Comparison of ENCODE assay signal across 8 cellular contexts in genomic region chr19:14434543-14435319, GRCh38. TPM values are rescaled to one million over a fixed set of nuclear protein-coding genes. Genes with fewer than 3 reads are reported as not detected.
DNase-seq lines count a peak whose midpoint lies in the region; ATAC-seq and TF ChIP-seq lines count a peak whose summit lies in the region.

No MANE protein-coding gene starts in this region.

- WGBS in GM23248 (ENCODE audit: low coverage in 1 of 2, low lambda C conversion rate in 2 of 2, missing lambda C conversion rate in 2 of 2), 2 experiments: 28 to 29% methylated on average over 16 to 23 of the region's 23 CpGs

- no peak for TF ChIP-seq CTCF in brain microvascular endothelial cell (IDR thresholded peaks at IDR 0.05; ENCODE audit: low read depth, low read length, missing control alignments)

- H3F3A ChIP-seq in GM23248 (ENCODE audit: insufficient read depth): peaks cover 16% of the 10 kb centered on the region

- H3K4me3 Mint-ChIP-seq in stimulated activated memory B cell treated with anti-CD40 and anti-IgM and Interleukin-4, amounts not matched to agents 10 μg/mL and 1 μg/mL and 100 μg/mL, for 72 hours: peak overlapping the region; percentile 82

- no peaks in the 10 kb centered on the region for H4K20me1 ChIP-seq in GM23248 (ENCODE audit: insufficient read depth)

- H3K36me3 ChIP-seq in GM23248 (ENCODE audit: low read depth) (no peaks in the 10 kb centered on the region), brain microvascular endothelial cell (replicated peaks) (peaks cover 2% of the 10 kb centered on the region)

- H3K9me3 ChIP-seq in GM23248 (ENCODE audit: low read depth): no peaks in the 10 kb centered on the region

- H3K79me2 ChIP-seq in GM23248 (ENCODE audit: insufficient read depth): peaks cover 62% of the 10 kb centered on the region

- in situ Hi-C loops in GM23248 (cut with MboI): no loop called here
- in situ Hi-C loops in brain microvascular endothelial cell (cut with HindIII; ENCODE audit: low pct_ligation_motif_present, low sequenced_read_pairs): no loop called here

- no peaks in the 10 kb centered on the region for H3K27me3 ChIP-seq in GM23248 (replicated peaks; ENCODE audit: insufficient read depth)
- H3K27me3 ChIP-seq in brain microvascular endothelial cell (replicated peaks): no peaks in the 10 kb centered on the region

- no peaks in the 10 kb centered on the region for H3K9me2 ChIP-seq in GM23248 (ENCODE audit: insufficient read depth)

- H3K4me3 ChIP-seq in GM23248 (peak overlapping the region; percentile 82), brain microvascular endothelial cell (ENCODE audit: low read depth, low read length) (peak overlapping the region; percentile 69)

- peaks cover 14% of the 10 kb centered on the region for H3K4me1 ChIP-seq in GM23248 (ENCODE audit: insufficient read depth)

- H3K4me1 Mint-ChIP-seq in stimulated activated memory B cell treated with anti-CD40 and anti-IgM and Interleukin-4, amounts not matched to agents 10 μg/mL and 1 μg/mL and 100 μg/mL, for 72 hours: peaks cover 52% of the 10 kb centered on the region

- H3K9me3 Mint-ChIP-seq in stimulated activated memory B cell treated with anti-CD40 and anti-IgM and Interleukin-4, amounts not matched to agents 10 μg/mL and 1 μg/mL and 100 μg/mL, for 72 hours: no peaks in the 10 kb centered on the region

- H3K4me2 ChIP-seq in GM23248 (ENCODE audit: unreplicated experiment): peak overlapping the region; percentile 72

- H3K9ac ChIP-seq in GM23248: peak overlapping the region; percentile 90

- peak overlapping the region; percentile 75 for H3K27ac ChIP-seq in GM23248
- H3K27ac ChIP-seq in brain microvascular endothelial cell: peak overlapping the region; percentile 44

- peak overlapping the region; percentile 65 for H3K27ac Mint-ChIP-seq in stimulated activated memory B cell treated with anti-CD40 and anti-IgM and Interleukin-4, amounts not matched to agents 10 μg/mL and 1 μg/mL and 100 μg/mL, for 72 hours

- no peaks in the 10 kb centered on the region for H3K27me3 Mint-ChIP-seq in stimulated activated memory B cell treated with anti-CD40 and anti-IgM and Interleukin-4, amounts not matched to agents 10 μg/mL and 1 μg/mL and 100 μg/mL, for 72 hours

- H2AFZ ChIP-seq in GM23248: peak overlapping the region; percentile 73

- ATAC-seq in left lobe of liver: peak; percentile 54
- no peak for ATAC-seq in stimulated activated memory B cell treated with anti-CD40 and anti-IgM and Interleukin-4, amounts not matched to agents 10 μg/mL and 1 μg/mL and 100 μg/mL, for 72 hours

- no peaks in the 10 kb centered on the region for H3K36me3 Mint-ChIP-seq in stimulated activated memory B cell treated with anti-CD40 and anti-IgM and Interleukin-4, amounts not matched to agents 10 μg/mL and 1 μg/mL and 100 μg/mL, for 72 hours

- DNase-seq in GM23248 (peak; percentile 92), RPMI8226 (peak; percentile 32), brain microvascular endothelial cell (peak; percentile 79), left lobe of liver (ENCODE audit: low spot score) (no peak), iPS-NIHi11 (ENCODE audit: low spot score) (no peak), cerebellar nuclear complex (lab: John Stamatoyannopoulos, UW) (no peak)
- DNase-seq in effector CD8-positive, alpha-beta T cell (lab: John Stamatoyannopoulos, UW): no peak

RNA-seq across cellular contexts. Expression of gene PKN1, which starts 1.6 kb away (rescaled TPM):
- 128 and 139 TPM in 2 replicates for total RNA-seq in GM23248 (2014; rRNA removed; shearing (Covaris generic))
- polyA plus RNA-seq in GM23248 (2016; fragmentation: Nextera tagmentation; extraction: Ambion mirVana): 47.2 and 56.4 TPM in 2 replicates
- 32.4 TPM for total RNA-seq in left lobe of liver

RNA-seq across cellular contexts. Expression of gene DDX39A, which starts 15.6 kb away (rescaled TPM):
- total RNA-seq in GM23248 (2014; rRNA removed; shearing (Covaris generic)): 47.2 and 55.9 TPM in 2 replicates
- polyA plus RNA-seq in GM23248 (2016; fragmentation: Nextera tagmentation; extraction: Ambion mirVana): 57.7 and 58.7 TPM in 2 replicates
- total RNA-seq in left lobe of liver: 18.0 TPM

RNA-seq across cellular contexts. Expression of gene PTGER1, which starts 40.4 kb away (rescaled TPM):
- 0.22 and 2.5 TPM in 2 replicates for total RNA-seq in GM23248 (2014; rRNA removed; shearing (Covaris generic))
- polyA plus RNA-seq in GM23248 (2016; fragmentation: Nextera tagmentation; extraction: Ambion mirVana): 0.79 and 0.80 TPM in 2 replicates
- 0.13 TPM for total RNA-seq in left lobe of liver

RNA-seq across cellular contexts. Expression of gene ADGRE5, which starts 53.5 kb away (rescaled TPM):
- 28.5 and 56.6 TPM in 2 replicates for total RNA-seq in GM23248 (2014; rRNA removed; shearing (Covaris generic))
- polyA plus RNA-seq in GM23248 (2016; fragmentation: Nextera tagmentation; extraction: Ambion mirVana): 56.6 and 58.4 TPM in 2 replicates
- total RNA-seq in left lobe of liver: 11.7 TPM

Comparison
In these comparisons a context has a peak if more than half of its experiments do, and no peak if none do; other contexts are left out.
1. DNase-seq: peak in GM23248 (single experiment), RPMI8226 (single experiment) and brain microvascular endothelial cell (single experiment); none in left lobe of liver (single experiment), iPS-NIHi11 (single experiment), effector CD8-positive, alpha-beta T cell (single experiment) and cerebellar nuclear complex (0 of 2).